Comparison of ENCODE assay signal across 21 cellular contexts in the genomic region with DNA sequence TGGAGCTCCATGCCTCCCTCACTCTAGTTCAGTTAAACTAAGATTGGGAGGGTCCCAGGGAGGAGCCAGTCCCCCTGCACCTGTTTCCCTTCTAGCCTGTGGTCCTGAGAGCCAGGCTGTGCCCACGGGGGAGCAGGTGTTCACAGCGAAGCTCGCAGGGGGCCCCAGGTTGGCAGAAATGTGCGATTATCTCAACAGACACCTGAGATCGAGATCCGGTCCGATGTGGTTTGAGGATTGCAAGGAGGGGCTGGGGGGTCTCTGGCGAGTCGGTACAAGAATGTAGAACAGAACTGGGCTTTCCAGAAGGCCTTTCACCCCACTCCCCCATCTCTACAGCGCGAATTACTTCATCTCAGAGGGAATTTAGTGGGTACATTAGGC.
"Had no signal": no experiment of that assay in that cellular context is flagged by ENCODE, and none has a peak within 500 bp of the region (broad histone marks: within the 10 kb centered on the region; RNA-seq: fewer than 3 reads in every experiment).

No MANE protein-coding gene starts in this region.

- H3K27ac Mint-ChIP-seq: activated naive CD4-positive, alpha-beta T cell treated with anti-CD3 and anti-CD28 coated beads for 36 hours; activated naive CD8-positive, alpha-beta T cell treated with anti-CD3 and anti-CD28 coated beads, Interleukin-2, amount 50 U/mL, for 24 hours; nephron progenitor cell; stimulated activated naive B cell treated with anti-CD40 and anti-IgM and Interleukin-4, amounts not matched to agents 10 μg/mL and 1 μg/mL and 100 μg/mL, for 72 hours; T-helper 17 cell; type B pancreatic cell had no signal

- H3K4me2 ChIP-seq: hepatocyte had no signal

- H3K36me3 Mint-ChIP-seq: type B pancreatic cell had no signal

- H3K4me1 Mint-ChIP-seq: activated naive CD8-positive, alpha-beta T cell treated with anti-CD3 and anti-CD28 coated beads, Interleukin-2, amount 50 U/mL, for 24 hours; T-helper 17 cell had no signal

- H3K4me3 ChIP-seq: hepatocyte, mucosa of descending colon, testis, vagina had no signal

- H3K27me3 ChIP-seq: foreskin keratinocyte, testis, vagina had no signal

- DNase-seq: activated CD4-positive, alpha-beta T cell treated with anti-CD3 and anti-CD28 coated beads for 4 hours; activated CD4-positive, alpha-beta T cell treated with anti-CD3 and anti-CD28 coated beads, Interleukin-2, amount 50 U/mL, for 48 hours; activated CD4-positive, CD25-positive, alpha-beta regulatory T cell; activated naive CD4-positive, alpha-beta T cell treated with anti-CD3 and anti-CD28 coated beads for 36 hours; activated naive CD8-positive, alpha-beta T cell treated with anti-CD3 and anti-CD28 coated beads, Interleukin-2, amount 50 U/mL, for 24 hours; activated T-cell treated with anti-CD3 and anti-CD28 coated beads, Interleukin-2, amount 50 U/mL, for 48 hours; cortex of kidney; effector CD4-positive, alpha-beta T cell; foreskin keratinocyte; left colon; mesenchymal stem cell; mucosa of descending colon; small intestine; stimulated activated naive B cell treated with anti-CD40 and anti-IgM and Interleukin-4, amounts not matched to agents 10 μg/mL and 1 μg/mL and 100 μg/mL, for 72 hours; T-helper 17 cell; testis had no signal

- H3K4me3 Mint-ChIP-seq: activated naive CD4-positive, alpha-beta T cell treated with anti-CD3 and anti-CD28 coated beads for 36 hours; activated naive CD8-positive, alpha-beta T cell treated with anti-CD3 and anti-CD28 coated beads, Interleukin-2, amount 50 U/mL, for 24 hours; nephron progenitor cell; stimulated activated naive B cell treated with anti-CD40 and anti-IgM and Interleukin-4, amounts not matched to agents 10 μg/mL and 1 μg/mL and 100 μg/mL, for 72 hours; T-helper 17 cell; type B pancreatic cell had no signal

- H3K27ac ChIP-seq: cardiac muscle cell, foreskin keratinocyte, hepatocyte, testis, vagina had no signal

- H2AFZ ChIP-seq: hepatocyte had no signal

- H3K79me2 ChIP-seq: hepatocyte had no signal

- H3K36me3 ChIP-seq: cardiac muscle cell, vagina had no signal

- H3K4me1 ChIP-seq: foreskin keratinocyte, testis, vagina had no signal

- H3K9me3 ChIP-seq: testis, vagina had no signal
